ENCODE assay signal across 11 cellular contexts in genomic region chr9:124079176-124079925, GRCh38.
DNase-seq lines count a peak whose midpoint lies in the region; TF ChIP-seq lines count a peak whose summit lies in the region.
"Had no signal": no experiment of that assay in that cellular context is flagged by ENCODE, and none has a peak within 500 bp of the region (broad histone marks: within the 10 kb centered on the region; RNA-seq: fewer than 3 reads in every experiment).

No MANE protein-coding gene starts in this region.

- no peaks in the 10 kb centered on the region for H3K36me3 ChIP-seq in spleen
- H3K36me3 ChIP-seq: thoracic aorta had no signal

- peaks cover 32% of the 10 kb centered on the region for H3K4me1 Mint-ChIP-seq in HFFc6 (ENCODE audit: low read depth)
- peaks cover 4% of the 10 kb centered on the region for H3K4me1 Mint-ChIP-seq in endothelial cell (ENCODE audit: unreplicated experiment)
- H3K4me1 Mint-ChIP-seq: activated naive CD8-positive, alpha-beta T cell treated with anti-CD3 and anti-CD28 coated beads for 36 hours had no signal

- H3K27me3 Mint-ChIP-seq in HFFc6 (ENCODE audit: insufficient read depth) (peaks cover 6% of the 10 kb centered on the region), endothelial cell (ENCODE audit: unreplicated experiment) (no peaks in the 10 kb centered on the region)

- TF ChIP-seq POLR2A in spleen (IDR thresholded peaks at IDR 0.05) = no peak

- TF ChIP-seq CTCF in HFFc6 (IDR thresholded peaks at IDR 0.05) = no peak
- TF ChIP-seq CTCF in fibroblast of villous mesenchyme (IDR thresholded peaks at IDR 0.05; ENCODE audit: insufficient read depth, low read depth, low read length) = no peak
- TF ChIP-seq CTCF in spleen (IDR thresholded peaks at IDR 0.05 in 8 of 11, conservative IDR thresholded peaks at IDR 0.05 in 3 of 11) = no peak
- TF ChIP-seq CTCF in endothelial cell (IDR thresholded peaks at IDR 0.05; ENCODE audit: unreplicated experiment) = no peak

- H3K27ac ChIP-seq in spleen = no peak overlapping the region
- H3K27ac ChIP-seq: thoracic aorta had no signal

- H3K27ac Mint-ChIP-seq in HFFc6 (peak overlapping the region; percentile 78; the same call in 1 of the 2 replicates), endothelial cell (ENCODE audit: unreplicated experiment) (no peak overlapping the region)
- H3K27ac Mint-ChIP-seq: activated naive CD8-positive, alpha-beta T cell treated with anti-CD3 and anti-CD28 coated beads for 36 hours had no signal

- H3K4me1 ChIP-seq in spleen = no peaks in the 10 kb centered on the region

- intact Hi-C loops in spleen (cut with DNase I; ENCODE audit: low total_unique reads) = no loop called here

- WGBS in spleen, 5 donors = 82 to 90% (median 84%) methylated on average over 17 of the region's 17 CpGs

- H3K9me3 ChIP-seq in spleen = no peaks in the 10 kb centered on the region
- H3K9me3 ChIP-seq: thoracic aorta had no signal

- no peaks in the 10 kb centered on the region for H3K36me3 Mint-ChIP-seq in HFFc6 (ENCODE audit: low read depth)
- H3K36me3 Mint-ChIP-seq in endothelial cell (ENCODE audit: low read depth, unreplicated experiment) = no peaks in the 10 kb centered on the region
- H3K36me3 Mint-ChIP-seq: activated naive CD8-positive, alpha-beta T cell treated with anti-CD3 and anti-CD28 coated beads for 36 hours had no signal

- DNase-seq in HFFc6 = peak; percentile 65
- DNase-seq in SHP77 treated with DMSO at 0.1 percent for 48 hours (lab: John Stamatoyannopoulos, UW) = peak; percentile 89
- peak; percentile 36 for DNase-seq in fibroblast of villous mesenchyme (ENCODE audit: low read depth)
- DNase-seq in putamen (ENCODE audit: low spot score) = peak; percentile 1
- no peak for DNase-seq in HUDEP-2 (lab: John Stamatoyannopoulos, UW; ENCODE audit: unreplicated experiment in 76 of 76)
- no peak for DNase-seq in spleen
- no peak for DNase-seq in endothelial cell (ENCODE audit: low spot score)
- no peak for DNase-seq in DMS114 treated with DMSO at 0.1 percent for 48 hours (lab: John Stamatoyannopoulos, UW; ENCODE audit: unreplicated experiment)
- DNase-seq: activated naive CD8-positive, alpha-beta T cell treated with anti-CD3 and anti-CD28 coated beads for 36 hours; small intestine had no signal

- H3K9me3 Mint-ChIP-seq in HFFc6 (no peaks in the 10 kb centered on the region), endothelial cell (ENCODE audit: unreplicated experiment) (no peaks in the 10 kb centered on the region)
- H3K9me3 Mint-ChIP-seq: activated naive CD8-positive, alpha-beta T cell treated with anti-CD3 and anti-CD28 coated beads for 36 hours had no signal

- no peak overlapping the region for H3K4me3 ChIP-seq in fibroblast of villous mesenchyme (ENCODE audit: low read depth, low read length)
- no peak overlapping the region for H3K4me3 ChIP-seq in spleen
- H3K4me3 ChIP-seq: thoracic aorta had no signal

- peaks cover 0 to 11% (median 0%) of the 10 kb centered on the region in 7 donors for H3K27me3 ChIP-seq in spleen (replicated peaks in 1 of 7)

- H3K4me3 Mint-ChIP-seq in HFFc6 = peak overlapping the region; percentile 68
- H3K4me3 Mint-ChIP-seq in endothelial cell (ENCODE audit: unreplicated experiment) = no peak overlapping the region
- H3K4me3 Mint-ChIP-seq: activated naive CD8-positive, alpha-beta T cell treated with anti-CD3 and anti-CD28 coated beads for 36 hours had no signal

Comparison
In these comparisons a context has a peak if more than half of its experiments do, and no peak if none do; other contexts are left out.
1. DNase-seq: peak in HFFc6 (single experiment), SHP77 treated with DMSO at 0.1 percent for 48 hours (single experiment), fibroblast of villous mesenchyme (single experiment) and putamen (single experiment); none in HUDEP-2 (0 of 76), spleen (single experiment), endothelial cell (single experiment) and DMS114 treated with DMSO at 0.1 percent for 48 hours (single experiment).